8 cellular contexts compared by ENCODE assay signal in the genomic region with DNA sequence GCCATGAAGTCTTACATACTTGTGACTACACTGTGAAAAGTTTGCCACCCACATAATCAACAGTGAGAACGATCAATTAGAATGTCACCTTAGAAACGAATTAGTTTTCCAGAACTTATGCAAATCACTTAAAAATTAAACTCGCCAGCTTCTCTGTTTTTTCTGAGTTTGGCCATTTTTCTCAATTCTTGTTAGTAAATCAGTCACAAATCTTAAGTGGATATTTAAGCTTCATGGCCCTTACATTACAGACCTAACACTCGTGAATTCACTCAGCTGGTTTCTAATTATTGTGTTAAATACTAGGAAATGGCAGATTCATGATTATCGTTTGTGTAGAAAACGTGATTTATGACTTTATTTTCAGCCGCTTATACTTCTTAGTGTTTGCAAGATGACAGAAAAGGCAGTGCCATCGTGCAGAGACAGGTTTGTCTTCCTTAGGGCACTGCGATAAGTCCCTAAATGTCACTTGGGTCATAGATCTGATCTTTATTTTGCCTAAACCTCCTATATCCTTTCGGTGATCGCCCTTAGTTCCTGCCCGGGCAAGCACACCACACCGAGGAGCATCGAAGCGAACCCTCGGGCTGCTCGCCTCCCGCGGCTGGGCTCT. TPM values are rescaled to one million over a fixed set of nuclear protein-coding genes. Genes with fewer than 3 reads are reported as not detected.
A peak's percentile ranks its signal among the peaks of the same experiment; 100 is the strongest.
DNase-seq lines count a peak whose midpoint lies in the region; ATAC-seq and TF ChIP-seq lines count a peak whose summit lies in the region.

No MANE protein-coding gene starts in this region.

- H3K4me3 Mint-ChIP-seq in glutamatergic neuron (ENCODE audit: unreplicated experiment), result peak overlapping the region; percentile 78

- no peaks in the 10 kb centered on the region for H3K36me3 Mint-ChIP-seq in glutamatergic neuron (ENCODE audit: unreplicated experiment)

- H3K27ac ChIP-seq in skeletal muscle tissue (ENCODE audit: low read depth, low read length), result peak overlapping the region; percentile 80

- H3K4me1 Mint-ChIP-seq in glutamatergic neuron (ENCODE audit: low read depth, unreplicated experiment), result peaks cover 29% of the 10 kb centered on the region

- H3K9me3 ChIP-seq in skeletal muscle tissue (ENCODE audit: control insufficient read depth in 3 of 3, low read length in 3 of 3) (no peaks in the 10 kb centered on the region), BE2C (no peaks in the 10 kb centered on the region)

- TF ChIP-seq CTCF in glutamatergic neuron (IDR thresholded peaks at IDR 0.05; ENCODE audit: partially characterized antibody, unreplicated experiment) (no peak), BE2C (IDR thresholded peaks at IDR 0.05; ENCODE audit: low read depth, low read length) (no peak)

- H3K9ac ChIP-seq in skeletal muscle tissue (ENCODE audit: low read depth in 1 of 3, low read length in 3 of 3), result peak overlapping the region; percentile 66 to 85 (median 78)

- H3K4me1 ChIP-seq in skeletal muscle tissue (ENCODE audit: control insufficient read depth in 3 of 3, insufficient read depth in 3 of 3, low read length in 3 of 3), result peaks cover 23 to 44% (median 26%) of the 10 kb centered on the region in 3 donors
- H3K4me1 ChIP-seq in BE2C, result no peaks in the 10 kb centered on the region

- H3K9me3 Mint-ChIP-seq in glutamatergic neuron (ENCODE audit: unreplicated experiment), result peaks cover 6% of the 10 kb centered on the region

- peak; percentile 39 for ATAC-seq in GM21515 (IDR thresholded peaks at IDR 0.05; ENCODE audit: unreplicated experiment)

- H3K27me3 ChIP-seq in skeletal muscle tissue (ENCODE audit: control insufficient read depth in 3 of 3, insufficient read depth in 3 of 3, low read length in 3 of 3) (peaks cover 0 to 10% (median 4%) of the 10 kb centered on the region in 3 donors), BE2C (peaks cover 34% of the 10 kb centered on the region)

- H3K27ac Mint-ChIP-seq in glutamatergic neuron (ENCODE audit: unreplicated experiment), result peak overlapping the region; percentile 54

- DNase-seq in AG08396 (ENCODE audit: low spot score), result peak; percentile 12
- DNase-seq in SW480 (ENCODE audit: low spot score), result peak; percentile 37
- no peak for DNase-seq in glutamatergic neuron
- DNase-seq in glomerular visceral epithelial cell (ENCODE audit: extremely low spot score), result no peak
- no peak for DNase-seq in BE2C
- DNase-seq in NCI-H524 (lab: John Stamatoyannopoulos, UW), result no peak

- H3K36me3 ChIP-seq in skeletal muscle tissue (ENCODE audit: control insufficient read depth in 3 of 3, insufficient read depth in 3 of 3, low read length in 3 of 3) (no peaks in the 10 kb centered on the region), BE2C (no peaks in the 10 kb centered on the region)

- H3K27me3 Mint-ChIP-seq in glutamatergic neuron (ENCODE audit: unreplicated experiment), result peaks cover 8% of the 10 kb centered on the region

- H3K4me3 ChIP-seq in skeletal muscle tissue (ENCODE audit: low read length in 3 of 3) (peak overlapping the region; percentile 58 to 75 (median 69)), BE2C (ENCODE audit: low read depth, low read length) (no peak overlapping the region)

RNA-seq across cellular contexts. Expression of a gene that starts 0.6 kb away (rescaled TPM):
- total RNA-seq in glutamatergic neuron (ENCODE audit: unreplicated experiment) (47.4 TPM), skeletal muscle tissue (31.8 TPM)
- polyA plus RNA-seq in BE2C (2012; ENCODE audit: insufficient read depth, insufficient read length, low read depth), result not detected

Comparison
In these comparisons a context has a peak if more than half of its experiments do, and no peak if none do; other contexts are left out.
1. DNase-seq: peak in AG08396 (single experiment) and SW480 (single experiment); none in glutamatergic neuron (single experiment), glomerular visceral epithelial cell (single experiment), BE2C (single experiment) and NCI-H524 (0 of 2).